ENCODE assay signal across 8 cellular contexts in the genomic region with DNA sequence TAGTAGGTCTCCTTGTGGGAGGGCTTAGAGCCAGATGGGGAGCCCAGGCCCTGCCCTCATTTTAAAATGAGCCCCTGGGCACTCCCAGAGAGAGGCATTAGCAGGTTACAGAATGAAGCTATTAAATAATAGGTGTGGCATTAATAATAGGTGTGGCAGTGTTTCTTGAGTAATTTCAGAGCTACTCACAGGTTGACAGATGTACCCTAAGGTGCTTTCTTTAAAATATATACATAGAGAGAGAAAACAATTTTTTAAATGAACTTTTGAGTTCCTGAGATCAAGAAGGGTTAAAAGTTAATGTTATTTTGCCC. TPM values are rescaled to one million over a fixed set of nuclear protein-coding genes. Genes with fewer than 3 reads are reported as not detected.
DNase-seq lines count a peak whose midpoint lies in the region; ATAC-seq and TF ChIP-seq lines count a peak whose summit lies in the region.

No MANE protein-coding gene starts in this region.

- H3K27me3 ChIP-seq in Peyer's patch (no peaks in the 10 kb centered on the region), skeletal muscle tissue (ENCODE audit: control insufficient read depth in 3 of 3, insufficient read depth in 3 of 3, low read length in 3 of 3) (no peaks in the 10 kb centered on the region)

- TF ChIP-seq CTCF in Peyer's patch (IDR thresholded peaks at IDR 0.05) (no peak), fibroblast of mammary gland (conservative IDR thresholded peaks at IDR 0.05; ENCODE audit: control insufficient read depth, insufficient read depth, low read depth, low read length) (no peak)

- peaks cover 0 to 29% (median 7%) of the 10 kb centered on the region in 4 donors for H3K4me1 ChIP-seq in Peyer's patch
- H3K4me1 ChIP-seq in skeletal muscle tissue (ENCODE audit: control insufficient read depth in 3 of 3, insufficient read depth in 3 of 3, low read length in 3 of 3) = peaks cover 0 to 9% (median 8%) of the 10 kb centered on the region in 3 donors

- peak overlapping the region; percentile 48 to 76 (median 62) for H3K4me3 ChIP-seq in Peyer's patch
- H3K4me3 ChIP-seq in fibroblast of mammary gland (ENCODE audit: control insufficient read depth, low read depth, low read length) = peak overlapping the region; percentile 78
- peak overlapping the region; percentile 76 to 88 (median 81) for H3K4me3 ChIP-seq in skeletal muscle tissue (ENCODE audit: low read length in 3 of 3)

- ATAC-seq in HG02678 (IDR thresholded peaks at IDR 0.05; ENCODE audit: unreplicated experiment) (no peak), GM21390 (IDR thresholded peaks at IDR 0.05; ENCODE audit: unreplicated experiment) (no peak)

- DNase-seq in GM19240 (ENCODE audit: insufficient read length, low spot score) = peak; percentile 37
- DNase-seq in Peyer's patch = no peak
- no peak for DNase-seq in fibroblast of mammary gland (ENCODE audit: low read depth)
- DNase-seq in cerebellar cortex (ENCODE audit: low spot score) = no peak
- DNase-seq in activated CD8-positive, alpha-beta memory T cell treated with anti-CD3 and anti-CD28 coated beads, Interleukin-2, amount 50 U/mL, for 4 hours = no peak

- H3K27ac ChIP-seq in Peyer's patch (peak overlapping the region; percentile 64 to 84 (median 80)), skeletal muscle tissue (ENCODE audit: low read depth, low read length) (no peak overlapping the region)

- peak overlapping the region in 2 of 3 donors; percentile 64 to 79 for H3K9ac ChIP-seq in skeletal muscle tissue (ENCODE audit: low read depth in 1 of 3, low read length in 3 of 3)

- no peaks in the 10 kb centered on the region for H3K9me3 ChIP-seq in Peyer's patch
- no peaks in the 10 kb centered on the region for H3K9me3 ChIP-seq in skeletal muscle tissue (ENCODE audit: control insufficient read depth in 3 of 3, low read length in 3 of 3)

- no peak for TF ChIP-seq POLR2A in Peyer's patch (IDR thresholded peaks at IDR 0.05)

- H3K36me3 ChIP-seq in Peyer's patch (no peaks in the 10 kb centered on the region), skeletal muscle tissue (ENCODE audit: control insufficient read depth in 3 of 3, insufficient read depth in 3 of 3, low read length in 3 of 3) (no peaks in the 10 kb centered on the region)

RNA-seq across cellular contexts. Expression of a gene that starts 1.2 kb away (rescaled TPM):
- 10 to 100 TPM; 11.1 to 20.6 (median 15.4) TPM for total RNA-seq in Peyer's patch
- total RNA-seq in skeletal muscle tissue = 15.7 TPM
